ENCODE assay signal across 23 cellular contexts in genomic region chr9:123569343-123569694, GRCh38.
DNase-seq lines count a peak whose midpoint lies in the region; ATAC-seq and TF ChIP-seq lines count a peak whose summit lies in the region.
"Had no signal": no experiment of that assay in that cellular context is flagged by ENCODE, and none has a peak within 500 bp of the region (broad histone marks: within the 10 kb centered on the region; RNA-seq: fewer than 3 reads in every experiment).

No MANE protein-coding gene starts in this region.

- H3K4me3 ChIP-seq in left ventricle myocardium inferior (peak overlapping the region; percentile 3), adipocyte (ENCODE audit: low read length) (peak overlapping the region; percentile 23)
- H3K4me3 ChIP-seq: right atrium auricular region, tibial artery had no signal

- H3K27me3 Mint-ChIP-seq in mesothelial cell of epicardium (ENCODE audit: low read depth) (no peaks in the 10 kb centered on the region), T-cell (no peaks in the 10 kb centered on the region)
- H3K27me3 Mint-ChIP-seq: activated CD4-positive, alpha-beta T cell treated with anti-CD3 and anti-CD28 coated beads for 36 hours; activated CD8-positive, alpha-beta memory T cell treated with anti-CD3 and anti-CD28 coated beads, Interleukin-2, amount 10 ng/mL, durations not matched to agents 7 days and 5 days; activated T-helper 17 cell treated with anti-CD3 and anti-CD28 coated beads, Interleukin-2, amount 50 U/mL, for 72 hours had no signal

- H3K27ac ChIP-seq in left ventricle myocardium inferior (replicated peaks): peak overlapping the region; percentile 74
- H3K27ac ChIP-seq: epithelial cell of prostate, right atrium auricular region, tibial artery had no signal

- H3K9ac ChIP-seq in adipocyte (ENCODE audit: low read length): no peak overlapping the region

- H3K4me3 Mint-ChIP-seq in mesothelial cell of epicardium (no peak overlapping the region), T-cell (no peak overlapping the region)
- H3K4me3 Mint-ChIP-seq: activated CD4-positive, alpha-beta T cell treated with anti-CD3 and anti-CD28 coated beads for 36 hours; activated CD8-positive, alpha-beta memory T cell treated with anti-CD3 and anti-CD28 coated beads, Interleukin-2, amount 10 ng/mL, durations not matched to agents 7 days and 5 days; activated T-helper 17 cell treated with anti-CD3 and anti-CD28 coated beads, Interleukin-2, amount 50 U/mL, for 72 hours; CD14-positive monocyte had no signal

- no peaks in the 10 kb centered on the region for H3K9me3 ChIP-seq in left ventricle myocardium inferior (replicated peaks)
- no peaks in the 10 kb centered on the region for H3K9me3 ChIP-seq in adipocyte (ENCODE audit: control insufficient read depth, low read length)
- H3K9me3 ChIP-seq: breast epithelium, right atrium auricular region, tibial artery had no signal

- TF ChIP-seq CTCF in left ventricle myocardium inferior (IDR thresholded peaks at IDR 0.05; ENCODE audit: borderline replicate concordance) (no peak), mesothelial cell of epicardium (IDR thresholded peaks at IDR 0.05; ENCODE audit: unreplicated experiment) (no peak)

- ATAC-seq in GM19324 (IDR thresholded peaks at IDR 0.05; ENCODE audit: low FRiP score, unreplicated experiment) (no peak), T-cell (replicated peaks in 1 of 4) (no peak), HG03354 (IDR thresholded peaks at IDR 0.05; ENCODE audit: poor library complexity, severe bottlenecking, unreplicated experiment) (no peak)
- ATAC-seq: activated CD4-positive, alpha-beta T cell treated with anti-CD3 and anti-CD28 coated beads for 36 hours; activated CD8-positive, alpha-beta memory T cell treated with anti-CD3 and anti-CD28 coated beads, Interleukin-2, amount 10 ng/mL, durations not matched to agents 7 days and 5 days; activated T-helper 17 cell treated with anti-CD3 and anti-CD28 coated beads, Interleukin-2, amount 50 U/mL, for 72 hours had no signal

- H3K36me3 Mint-ChIP-seq in mesothelial cell of epicardium (peaks cover 5% of the 10 kb centered on the region), T-cell (peaks cover 36% of the 10 kb centered on the region)

- no peaks in the 10 kb centered on the region for H3K36me3 ChIP-seq in left ventricle myocardium inferior
- H3K36me3 ChIP-seq in adipocyte (ENCODE audit: control insufficient read depth, insufficient read depth, low read length, severe bottlenecking): no peaks in the 10 kb centered on the region
- H3K36me3 ChIP-seq: breast epithelium, right atrium auricular region, tibial artery had no signal

- CTCF ChIA-PET in T-cell (lab: Charles Lee): no interaction called here

- H3K27me3 ChIP-seq in left ventricle myocardium inferior (ENCODE audit: low read depth): no peaks in the 10 kb centered on the region
- H3K27me3 ChIP-seq in adipocyte (replicated peaks; ENCODE audit: control insufficient read depth, insufficient read depth, low read length): no peaks in the 10 kb centered on the region
- H3K27me3 ChIP-seq: breast epithelium, right atrium auricular region, tibial artery had no signal

- POLR2A ChIA-PET in T-cell (lab: Charles Lee): no interaction called here

- intact Hi-C loops in left ventricle myocardium inferior (cut with micrococcal nuclease) (no loop called here), cardiac septum (cut with DNase I) (no loop called here)

- H3K4me1 ChIP-seq in left ventricle myocardium inferior (peaks cover 21% of the 10 kb centered on the region), adipocyte (ENCODE audit: control insufficient read depth, insufficient read depth, low read length) (peaks cover 11% of the 10 kb centered on the region)

- DNase-seq in left ventricle myocardium inferior: no peak
- no peak for DNase-seq in cardiac septum (ENCODE audit: low spot score)
- no peak for DNase-seq in adipocyte (ENCODE audit: low read depth)
- DNase-seq in mesothelial cell of epicardium (ENCODE audit: low spot score in 2 of 2, unreplicated experiment in 2 of 2): no peak
- no peak for DNase-seq in T-cell
- DNase-seq in activated effector memory CD4-positive, alpha-beta T cell treated with anti-CD3 and anti-CD28 coated beads, Interleukin-2, amount 50 U/mL, for 16 hours: no peak
- DNase-seq: 8988T; activated CD4-positive, alpha-beta T cell treated with anti-CD3 and anti-CD28 coated beads for 36 hours; activated CD8-positive, alpha-beta memory T cell treated with anti-CD3 and anti-CD28 coated beads, Interleukin-2, amount 10 ng/mL, durations not matched to agents 7 days and 5 days; KBM-7; NCI-H1930; NK-92 treated with Interleukin-12 subunit alpha and Interleukin-12 subunit beta, amount 100 ng/mL, for 24 hours; nucleus accumbens; RPMI8226; stimulated activated naive CD4-positive, alpha-beta T cell treated with Interleukin-2 at 50 U/mL for 16 hours; tibial artery had no signal

- H3K27ac Mint-ChIP-seq in mesothelial cell of epicardium (peak overlapping the region; percentile 47), T-cell (no peak overlapping the region)
- H3K27ac Mint-ChIP-seq: activated CD4-positive, alpha-beta T cell treated with anti-CD3 and anti-CD28 coated beads for 36 hours; activated CD8-positive, alpha-beta memory T cell treated with anti-CD3 and anti-CD28 coated beads, Interleukin-2, amount 10 ng/mL, durations not matched to agents 7 days and 5 days; activated T-helper 17 cell treated with anti-CD3 and anti-CD28 coated beads, Interleukin-2, amount 50 U/mL, for 72 hours had no signal

- H3K9me3 Mint-ChIP-seq in mesothelial cell of epicardium (peaks cover 11% of the 10 kb centered on the region), T-cell (no peaks in the 10 kb centered on the region)
- H3K9me3 Mint-ChIP-seq: activated T-helper 17 cell treated with anti-CD3 and anti-CD28 coated beads, Interleukin-2, amount 50 U/mL, for 72 hours; CD14-positive monocyte had no signal

- H3K4me1 Mint-ChIP-seq in mesothelial cell of epicardium (peaks cover 13% of the 10 kb centered on the region), T-cell (peaks cover 0 to 2% (median 1%) of the 10 kb centered on the region in 3 donors)
- H3K4me1 Mint-ChIP-seq: activated CD8-positive, alpha-beta memory T cell treated with anti-CD3 and anti-CD28 coated beads, Interleukin-2, amount 10 ng/mL, durations not matched to agents 7 days and 5 days; activated T-helper 17 cell treated with anti-CD3 and anti-CD28 coated beads, Interleukin-2, amount 50 U/mL, for 72 hours had no signal
